ENCODE assay signal across 9 cellular contexts in genomic region chr2:73110622-73111299, GRCh38. TPM values are rescaled to one million over a fixed set of nuclear protein-coding genes. Genes with fewer than 3 reads are reported as not detected.
DNase-seq lines count a peak whose midpoint lies in the region; ATAC-seq and TF ChIP-seq lines count a peak whose summit lies in the region.
"Had no signal": no experiment of that assay in that cellular context is flagged by ENCODE, and none has a peak within 500 bp of the region (broad histone marks: within the 10 kb centered on the region; RNA-seq: fewer than 3 reads in every experiment).

No MANE protein-coding gene starts in this region.

- 81 to 89% (median 83%) methylated on average over 3 of the region's 3 CpGs for WGBS in psoas muscle, 3 donors

- H3K9me3 ChIP-seq in psoas muscle, result no peaks in the 10 kb centered on the region

- H3K27ac ChIP-seq in psoas muscle, result peak overlapping the region; percentile 3

- H3K27ac Mint-ChIP-seq in T-cell, result peak overlapping the region; percentile 68 to 72

- peaks cover 29 to 57% (median 35%) of the 10 kb centered on the region in 3 donors for H3K4me1 Mint-ChIP-seq in T-cell

- H3K9me3 Mint-ChIP-seq in T-cell, result no peaks in the 10 kb centered on the region

- TF ChIP-seq CTCF in fibroblast of pulmonary artery (IDR thresholded peaks at IDR 0.05; ENCODE audit: low read length, missing control alignments) (no peak), psoas muscle (IDR thresholded peaks at IDR 0.05) (no peak)

- no peaks in the 10 kb centered on the region for H3K36me3 Mint-ChIP-seq in T-cell

- intact Hi-C loops in psoas muscle (cut with DNase I), result loop anchor here in 1 of 2 donors (5.0 kb wide), 1 partner anchor 33 kb away; no protein-coding TSS in a partner anchor

- DNase-seq in EL, result peak; percentile 68
- DNase-seq in T-cell, result no peak
- no peak for DNase-seq in fibroblast of pulmonary artery (ENCODE audit: low read depth)
- DNase-seq in psoas muscle, result no peak
- no peak for DNase-seq in NCI-H510A (lab: John Stamatoyannopoulos, UW)
- DNase-seq in hippocampal formation (lab: John Stamatoyannopoulos, UW), result no peak
- DNase-seq: NCI-H526 treated with DMSO at 0.1 percent for 48 hours had no signal

- H3K27me3 Mint-ChIP-seq in T-cell, result no peaks in the 10 kb centered on the region

- peak overlapping the region; percentile 60 for H3K4me3 ChIP-seq in fibroblast of pulmonary artery (replicated peaks; ENCODE audit: low read depth, low read length)
- H3K4me3 ChIP-seq in psoas muscle, result peak overlapping the region; percentile 97

- POLR2A ChIA-PET in T-cell (lab: Charles Lee), result no interaction called here

- no peak for ATAC-seq in T-cell (replicated peaks in 1 of 4)
- no peak for ATAC-seq in psoas muscle
- no peak for ATAC-seq in GM18858 (IDR thresholded peaks at IDR 0.05; ENCODE audit: unreplicated experiment)
- ATAC-seq in GM18505 (IDR thresholded peaks at IDR 0.05; ENCODE audit: unreplicated experiment), result no peak

- no peak for TF ChIP-seq POLR2A in GM18505 (IDR thresholded peaks at IDR 0.05; ENCODE audit: borderline replicate concordance, extremely low read depth, insufficient read depth, insufficient read length)

- peaks cover 36% of the 10 kb centered on the region for H3K4me1 ChIP-seq in psoas muscle

- H3K27me3 ChIP-seq in psoas muscle (ENCODE audit: insufficient read depth in 3 of 3, low read length in 2 of 3), result no peaks in the 10 kb centered on the region

- CTCF ChIA-PET in T-cell (lab: Charles Lee), result no interaction called here

- no peaks in the 10 kb centered on the region for H3K36me3 ChIP-seq in psoas muscle (ENCODE audit: insufficient read depth in 1 of 2, low read depth in 1 of 2)

- H3K4me3 Mint-ChIP-seq in T-cell, result peak overlapping the region; percentile 80 to 86 (median 80)

RNA-seq across cellular contexts. Expression of gene RAB11FIP5, which starts 2.0 kb away (rescaled TPM):
- total RNA-seq in T-cell (10 to 100 TPM in 4 of 5 donors, 1 to 10 TPM in 1; 7.9 to 15.2 (median 11.0) TPM), psoas muscle (10 to 100 TPM; 20.9 to 24.2 (median 23.1) TPM)
- polyA plus RNA-seq in psoas muscle, result 10 to 100 TPM; 13.0 to 24.0 (median 23.9) TPM

RNA-seq across cellular contexts. Expression of gene SFXN5, which starts 39.2 kb away (rescaled TPM):
- 10 to 100 TPM in 2 of 5 donors, 1 to 10 TPM in 3; 6.3 to 14.2 (median 9.7) TPM for total RNA-seq in T-cell
- 10 to 100 TPM in 3 of 4 donors, 1 to 10 TPM in 1; 5.8 to 17.1 (median 12.8) TPM for total RNA-seq in psoas muscle
- 10 to 100 TPM in 1 of 3 donors, 1 to 10 TPM in 2; 5.1 to 12.7 (median 8.7) TPM for polyA plus RNA-seq in psoas muscle
